In the genomic region with DNA sequence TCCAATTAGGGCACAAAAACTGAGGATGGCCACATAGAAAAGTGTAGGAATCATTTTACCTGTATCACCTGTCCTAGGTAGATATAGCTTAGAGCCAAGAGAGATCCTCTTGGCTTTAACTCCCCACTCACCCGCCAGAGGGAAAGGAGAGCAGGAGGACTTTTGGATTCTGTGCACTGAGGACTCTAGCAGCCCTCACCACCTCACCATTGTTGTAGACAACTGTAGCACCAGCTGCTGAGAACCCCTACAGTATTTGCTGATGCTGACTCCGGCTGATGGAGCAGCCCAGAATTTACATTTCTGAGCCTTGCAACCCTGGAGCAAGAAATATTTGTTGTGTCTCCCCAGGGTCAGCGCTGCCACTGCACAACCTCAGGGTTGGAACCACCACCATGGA, we compare ENCODE assay signal across 10 cellular contexts.
"Had no signal": no experiment of that assay in that cellular context is flagged by ENCODE, and none has a peak within 500 bp of the region (broad histone marks: within the 10 kb centered on the region; RNA-seq: fewer than 3 reads in every experiment).

No MANE protein-coding gene starts in this region.

- H3K36me3 ChIP-seq: HAP-1 had no signal

- H3K9me3 ChIP-seq: HAP-1 had no signal

- H3K9ac ChIP-seq: KMS-11 had no signal

- H3K4me3 Mint-ChIP-seq: HFFc6, IgD-negative memory B cell had no signal

- FAIRE-seq: H54, HepG2 had no signal

- ATAC-seq: HCT116, HepG2 had no signal

- H3K27ac ChIP-seq: HL-60, KMS-11 had no signal

- H3K4me3 ChIP-seq: HAP-1 had no signal

- H3K27ac Mint-ChIP-seq: HFFc6, IgD-negative memory B cell had no signal

- H3K36me3 Mint-ChIP-seq: IgD-negative memory B cell had no signal

- H3K4me2 ChIP-seq: KMS-11 had no signal

- H3K4me1 ChIP-seq: HAP-1 had no signal

- H3K27me3 Mint-ChIP-seq: IgD-negative memory B cell had no signal

- H3K4me1 Mint-ChIP-seq: IgD-negative memory B cell had no signal

- DNase-seq: GOT3, HFFc6, KBM-7 had no signal
